24 cellular contexts compared by ENCODE assay signal in the genomic region with DNA sequence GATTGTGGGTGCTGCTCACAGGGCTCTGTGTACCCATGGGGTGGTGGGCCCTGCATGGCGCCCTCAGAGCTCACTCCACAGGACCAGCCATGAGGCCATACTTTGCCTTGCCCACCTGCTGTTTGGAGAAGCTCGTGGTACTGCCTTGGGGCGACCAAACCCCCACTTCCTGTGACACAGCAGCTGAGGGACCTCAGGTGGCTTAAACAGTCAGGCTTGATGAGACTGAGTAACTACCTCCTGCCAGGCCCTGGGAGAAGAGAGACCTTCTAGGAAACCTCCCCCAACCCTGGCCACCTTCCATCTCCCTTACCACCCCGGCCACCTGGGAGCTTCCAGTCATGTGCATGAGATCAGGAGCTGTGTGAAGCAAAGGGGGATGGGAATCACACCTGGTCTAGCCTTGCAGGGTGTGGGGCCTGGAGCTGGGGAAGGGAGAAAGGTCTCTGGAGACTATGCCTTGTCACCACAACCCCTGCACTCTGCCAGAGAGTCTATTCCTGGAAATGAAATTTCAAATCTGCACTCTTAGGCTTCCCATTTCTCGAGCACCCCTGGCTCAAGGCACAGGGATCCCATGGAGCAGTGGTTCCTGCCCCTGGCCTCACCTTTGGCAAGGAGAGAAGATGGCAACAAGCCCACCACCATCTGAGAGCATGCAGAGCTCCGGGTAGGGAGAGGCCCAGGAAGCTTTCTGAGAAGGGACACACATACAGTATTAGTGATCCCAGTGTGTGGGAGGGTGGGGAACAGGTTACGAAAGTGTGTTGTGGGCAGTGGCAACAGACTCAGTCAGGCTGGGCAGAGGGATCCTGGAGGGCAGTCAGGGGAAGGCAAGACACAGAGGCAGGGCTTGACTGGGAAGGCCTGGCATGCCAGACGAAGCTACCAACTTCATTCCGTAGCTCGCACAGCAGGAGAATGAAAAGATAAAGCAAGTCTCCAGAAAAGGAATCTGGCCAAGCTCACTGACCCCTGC.
DNase-seq lines count a peak whose midpoint lies in the region; ATAC-seq and TF ChIP-seq lines count a peak whose summit lies in the region.
"Had no signal": no experiment of that assay in that cellular context is flagged by ENCODE, and none has a peak within 500 bp of the region (broad histone marks: within the 10 kb centered on the region; RNA-seq: fewer than 3 reads in every experiment).

No MANE protein-coding gene starts in this region.

- no peaks in the 10 kb centered on the region for H3K36me3 Mint-ChIP-seq in osteocyte (ENCODE audit: unreplicated experiment)
- H3K36me3 Mint-ChIP-seq in activated naive CD4-positive, alpha-beta T cell treated with anti-CD3 and anti-CD28 coated beads, Interleukin-2, amount 10 ng/mL, durations not matched to agents 7 days and 5 days: no peaks in the 10 kb centered on the region
- no peaks in the 10 kb centered on the region for H3K36me3 Mint-ChIP-seq in activated CD8-positive, alpha-beta T cell treated with anti-CD3 and anti-CD28 coated beads, Interleukin-2, amount 10 ng/mL, durations not matched to agents 7 days and 5 days (ENCODE audit: low read depth)

- H3K27ac ChIP-seq in BLaER1 treated with 17β-estradiol and CSF1 and Interleukin-3, amounts not matched to agents 10 nM and 100 nM: no peak overlapping the region
- H3K27ac ChIP-seq in HEK293 (ENCODE audit: extremely low read depth, low read depth, low read length) (no peak overlapping the region), thyroid gland (no peak overlapping the region), A673 (ENCODE audit: low read depth, low read length, poor library complexity, severe bottlenecking) (no peak overlapping the region)
- H3K27ac ChIP-seq: esophagus squamous epithelium, gastrocnemius medialis, neutrophil, RWPE1 had no signal

- peaks cover 6% of the 10 kb centered on the region for H3K9me3 Mint-ChIP-seq in osteocyte (ENCODE audit: unreplicated experiment)
- H3K9me3 Mint-ChIP-seq in activated naive CD4-positive, alpha-beta T cell treated with anti-CD3 and anti-CD28 coated beads, Interleukin-2, amount 10 ng/mL, durations not matched to agents 7 days and 5 days: no peaks in the 10 kb centered on the region
- H3K9me3 Mint-ChIP-seq in activated CD8-positive, alpha-beta T cell treated with anti-CD3 and anti-CD28 coated beads, Interleukin-2, amount 10 ng/mL, durations not matched to agents 7 days and 5 days (ENCODE audit: insufficient read depth): no peaks in the 10 kb centered on the region

- no peak overlapping the region for H3K4me3 Mint-ChIP-seq in osteocyte (ENCODE audit: unreplicated experiment)
- H3K4me3 Mint-ChIP-seq in activated naive CD4-positive, alpha-beta T cell treated with anti-CD3 and anti-CD28 coated beads, Interleukin-2, amount 10 ng/mL, durations not matched to agents 7 days and 5 days: no peak overlapping the region
- H3K4me3 Mint-ChIP-seq in activated CD8-positive, alpha-beta T cell treated with anti-CD3 and anti-CD28 coated beads, Interleukin-2, amount 10 ng/mL, durations not matched to agents 7 days and 5 days: no peak overlapping the region
- H3K4me3 Mint-ChIP-seq: dendritic cell treated with granulocyte-macrophage colony-stimulating factor and Interleukin-4, amounts not matched to agents 40 ng/mL and 50 ng/mL, for 4 days; HFFc6 had no signal

- no peak overlapping the region for H3K9ac ChIP-seq in BLaER1 treated with 17β-estradiol and CSF1 and Interleukin-3, amounts not matched to agents 10 nM and 100 nM

- BruUV-seq in A673 (replicated peaks; lab: Mats Ljungman, UMichigan): no TSS peak

- CTCF ChIA-PET in HEK293 (lab: Yijun Ruan, JAX) (interaction anchor here (0.5 to 1.6 kb wide), 3 partner anchors 11 to 299 kb away, joined by 3 read pairs; no protein-coding TSS in a partner anchor), A673 (lab: Charles Lee) (no interaction called here)
- CTCF ChIA-PET in activated naive CD4-positive, alpha-beta T cell treated with anti-CD3 and anti-CD28 coated beads, Interleukin-2, amount 10 ng/mL, durations not matched to agents 7 days and 5 days (lab: Charles Lee): no interaction called here
- CTCF ChIA-PET in activated CD8-positive, alpha-beta T cell treated with anti-CD3 and anti-CD28 coated beads, Interleukin-2, amount 10 ng/mL, durations not matched to agents 7 days and 5 days (lab: Charles Lee): no interaction called here

- no peaks in the 10 kb centered on the region for H3K36me3 ChIP-seq in BLaER1 treated with 17β-estradiol and CSF1 and Interleukin-3, amounts not matched to agents 10 nM and 100 nM
- H3K36me3 ChIP-seq in HEK293 (ENCODE audit: control insufficient read depth in 2 of 2, insufficient read depth in 1 of 2, low read length in 2 of 2): no peaks in the 10 kb centered on the region
- H3K36me3 ChIP-seq in thyroid gland: no peaks in the 10 kb centered on the region
- no peaks in the 10 kb centered on the region for H3K36me3 ChIP-seq in A673 (ENCODE audit: insufficient read depth, low read length, poor library complexity, severe bottlenecking)
- H3K36me3 ChIP-seq: esophagus squamous epithelium, gastrocnemius medialis, neutrophil had no signal

- WGBS in thyroid gland, 2 donors: 81 to 82% methylated on average over 9 to 10 of the region's 10 CpGs

- no peak overlapping the region for H3K4me3 ChIP-seq in BLaER1 treated with 17β-estradiol and CSF1 and Interleukin-3, amounts not matched to agents 10 nM and 100 nM
- H3K4me3 ChIP-seq in HEK293 (ENCODE audit: low read depth, low read length) (no peak overlapping the region), thyroid gland (replicated peaks in 1 of 3) (no peak overlapping the region), A673 (ENCODE audit: low read depth, low read length, poor library complexity, severe bottlenecking) (no peak overlapping the region)
- H3K4me3 ChIP-seq: esophagus squamous epithelium, gastrocnemius medialis had no signal

- DNase-seq in RPMI8226 (peak; percentile 81), osteocyte (ENCODE audit: extremely low spot score, unreplicated experiment) (peak; percentile 71), thyroid gland (no peak), A673 (ENCODE audit: low spot score) (no peak)
- DNase-seq in activated naive CD4-positive, alpha-beta T cell treated with anti-CD3 and anti-CD28 coated beads, Interleukin-2, amount 10 ng/mL, durations not matched to agents 7 days and 5 days: no peak
- DNase-seq in activated CD8-positive, alpha-beta T cell treated with anti-CD3 and anti-CD28 coated beads, Interleukin-2, amount 10 ng/mL, durations not matched to agents 7 days and 5 days: no peak
- DNase-seq: activated effector memory CD4-positive, alpha-beta T cell treated with Interleukin-2 at 50 U/mL for 16 hours; C1 segment of cervical spinal cord; DMS79 treated with DMSO at 0.1 percent for 48 hours; esophagus squamous epithelium; gastrocnemius medialis; HFFc6; mesenchymal stem cell; NCI-H1105; NCI-H187 treated with DMSO at 0.1 percent for 48 hours; NCI-H2227 treated with DMSO at 0.1 percent for 48 hours; NCI-H774 had no signal

- TF ChIP-seq CTCF in HEK293 (tag by site-specific recombination; IDR thresholded peaks at IDR 0.05): no peak
- no peak for TF ChIP-seq CTCF in osteocyte (IDR thresholded peaks at IDR 0.05)
- no peak for TF ChIP-seq CTCF in thyroid gland (IDR thresholded peaks at IDR 0.05)
- TF ChIP-seq CTCF in A673 (conservative IDR thresholded peaks at IDR 0.05; ENCODE audit: low read depth, low read length): no peak

- no peak for TF ChIP-seq POLR2A in thyroid gland (IDR thresholded peaks at IDR 0.05)

- peak overlapping the region; percentile 1 to 87 (median 71); a peak in 20 of 22 replicates for H3K4me2 ChIP-seq in BLaER1 treated with 17β-estradiol and CSF1 and Interleukin-3, amounts not matched to agents 10 nM and 100 nM

- H3K4me1 Mint-ChIP-seq in osteocyte (ENCODE audit: unreplicated experiment): no peaks in the 10 kb centered on the region
- H3K4me1 Mint-ChIP-seq in activated naive CD4-positive, alpha-beta T cell treated with anti-CD3 and anti-CD28 coated beads, Interleukin-2, amount 10 ng/mL, durations not matched to agents 7 days and 5 days: no peaks in the 10 kb centered on the region
- H3K4me1 Mint-ChIP-seq in activated CD8-positive, alpha-beta T cell treated with anti-CD3 and anti-CD28 coated beads, Interleukin-2, amount 10 ng/mL, durations not matched to agents 7 days and 5 days (ENCODE audit: low read depth): peaks cover 11% of the 10 kb centered on the region

- ATAC-seq in activated CD8-positive, alpha-beta T cell treated with anti-CD3 and anti-CD28 coated beads, Interleukin-2, amount 10 ng/mL, durations not matched to agents 7 days and 5 days: no peak
- ATAC-seq: activated CD4-positive, CD25-positive, alpha-beta regulatory T cell treated with anti-CD3 and anti-CD28 coated beads, Interleukin-2, amount 50 U/mL, for 24 hours; gastrocnemius medialis; left colon had no signal

- no peaks in the 10 kb centered on the region for H3K9me3 ChIP-seq in BLaER1 treated with 17β-estradiol and CSF1 and Interleukin-3, amounts not matched to agents 10 nM and 100 nM (replicated peaks in 1 of 11)
- H3K9me3 ChIP-seq in HEK293 (ENCODE audit: control insufficient read depth, insufficient read depth, low read depth, low read length) (no peaks in the 10 kb centered on the region), thyroid gland (no peaks in the 10 kb centered on the region), A673 (ENCODE audit: low read depth, low read length, poor library complexity, severe bottlenecking) (no peaks in the 10 kb centered on the region)
- H3K9me3 ChIP-seq: esophagus squamous epithelium, gastrocnemius medialis, neutrophil had no signal

- no peaks in the 10 kb centered on the region for H3K27me3 Mint-ChIP-seq in osteocyte (ENCODE audit: unreplicated experiment)
- no peaks in the 10 kb centered on the region for H3K27me3 Mint-ChIP-seq in activated naive CD4-positive, alpha-beta T cell treated with anti-CD3 and anti-CD28 coated beads, Interleukin-2, amount 10 ng/mL, durations not matched to agents 7 days and 5 days
- no peaks in the 10 kb centered on the region for H3K27me3 Mint-ChIP-seq in activated CD8-positive, alpha-beta T cell treated with anti-CD3 and anti-CD28 coated beads, Interleukin-2, amount 10 ng/mL, durations not matched to agents 7 days and 5 days (ENCODE audit: low read depth)
- H3K27me3 Mint-ChIP-seq: dendritic cell treated with granulocyte-macrophage colony-stimulating factor and Interleukin-4, amounts not matched to agents 40 ng/mL and 50 ng/mL, for 4 days had no signal

- H3K27me3 ChIP-seq in BLaER1 treated with 17β-estradiol and CSF1 and Interleukin-3, amounts not matched to agents 10 nM and 100 nM: no peaks in the 10 kb centered on the region
- H3K27me3 ChIP-seq in thyroid gland: no peaks in the 10 kb centered on the region
- no peaks in the 10 kb centered on the region for H3K27me3 ChIP-seq in A673 (replicated peaks; ENCODE audit: insufficient read depth, low read depth, low read length, poor library complexity)
- H3K27me3 ChIP-seq: neutrophil had no signal

- intact Hi-C loops in thyroid gland (cut with DNase I) (no loop called here), A673 (cut with micrococcal nuclease; ENCODE audit: unreplicated experiment) (no loop called here)

- H4K20me1 ChIP-seq in BLaER1 treated with 17β-estradiol and CSF1 and Interleukin-3, amounts not matched to agents 10 nM and 100 nM: peaks cover 0 to 16% (median 5%) of the 10 kb centered on the region in 11 experiments; a peak in 10 of 22 replicates

- POLR2A ChIA-PET in HEK293 (lab: Yijun Ruan, JAX): no interaction called here
- POLR2A ChIA-PET in A673 (lab: Charles Lee; ENCODE audit: low non-redundant PET): interaction anchor here (0.6 kb wide), 1 partner anchor 20 kb away, joined by 3 read pairs; no protein-coding TSS in a partner anchor
- POLR2A ChIA-PET in activated CD8-positive, alpha-beta T cell treated with anti-CD3 and anti-CD28 coated beads, Interleukin-2, amount 10 ng/mL, durations not matched to agents 7 days and 5 days (lab: Charles Lee): no interaction called here

- no peak overlapping the region for H3K27ac Mint-ChIP-seq in osteocyte (ENCODE audit: unreplicated experiment)
- no peak overlapping the region for H3K27ac Mint-ChIP-seq in activated naive CD4-positive, alpha-beta T cell treated with anti-CD3 and anti-CD28 coated beads, Interleukin-2, amount 10 ng/mL, durations not matched to agents 7 days and 5 days
- no peak overlapping the region for H3K27ac Mint-ChIP-seq in activated CD8-positive, alpha-beta T cell treated with anti-CD3 and anti-CD28 coated beads, Interleukin-2, amount 10 ng/mL, durations not matched to agents 7 days and 5 days
- H3K27ac Mint-ChIP-seq: dendritic cell treated with granulocyte-macrophage colony-stimulating factor and Interleukin-4, amounts not matched to agents 40 ng/mL and 50 ng/mL, for 4 days; HFFc6 had no signal

- H3K4me1 ChIP-seq in BLaER1 treated with 17β-estradiol and CSF1 and Interleukin-3, amounts not matched to agents 10 nM and 100 nM: peaks cover 0 to 64% (median 53%) of the 10 kb centered on the region in 10 experiments; a peak in 17 of 20 replicates
- H3K4me1 ChIP-seq in HEK293 (ENCODE audit: control insufficient read depth, insufficient read depth, low read length): no peaks in the 10 kb centered on the region; the same call in 1 of the 2 replicates
- H3K4me1 ChIP-seq in thyroid gland: peaks cover 0 to 7% of the 10 kb centered on the region in 2 donors
- no peaks in the 10 kb centered on the region for H3K4me1 ChIP-seq in A673 (ENCODE audit: insufficient read depth, low read length, poor library complexity, severe bottlenecking)
- H3K4me1 ChIP-seq: gastrocnemius medialis had no signal

Comparison
In these comparisons a context has a peak if more than half of its experiments do, and no peak if none do; other contexts are left out.
1. DNase-seq: peak in RPMI8226 (single experiment) and osteocyte (single experiment); none in activated naive CD4-positive, alpha-beta T cell treated with anti-CD3 and anti-CD28 coated beads, Interleukin-2, amount 10 ng/mL, durations not matched to agents 7 days and 5 days (single experiment), thyroid gland (0 of 2), A673 (single experiment) and activated CD8-positive, alpha-beta T cell treated with anti-CD3 and anti-CD28 coated beads, Interleukin-2, amount 10 ng/mL, durations not matched to agents 7 days and 5 days (single experiment).